In genomic region chr15:79248183-79248582, GRCh38 we compare ENCODE assay signal across 33 cellular contexts. TPM values are rescaled to one million over a fixed set of nuclear protein-coding genes. Genes with fewer than 3 reads are reported as not detected.
"Had no signal": no experiment of that assay in that cellular context is flagged by ENCODE, and none has a peak within 500 bp of the region (broad histone marks: within the 10 kb centered on the region; RNA-seq: fewer than 3 reads in every experiment).

No MANE protein-coding gene starts in this region.

- DNase-seq: activated CD4-positive, alpha-beta T cell treated with anti-CD3 and anti-CD28 coated beads, Interleukin-2, amount 50 U/mL, for 4 hours; activated CD8-positive, alpha-beta T cell treated with anti-CD3 and anti-CD28 coated beads, Interleukin-2, amount 10 ng/mL, durations not matched to agents 7 days and 5 days; activated gamma-delta T cell treated with Interleukin-2 at 50 U/mL for 16 hours; activated naive CD4-positive, alpha-beta T cell treated with anti-CD3 and anti-CD28 coated beads for 36 hours; activated T-cell treated with anti-CD3 and anti-CD28 coated beads, Interleukin-2, amount 50 U/mL, for 4 hours; adrenal gland; anterior cingulate cortex; caudate nucleus; cerebellar nuclear complex; MG63; NCI-H1048; NCI-H1436 treated with DMSO at 0.1 percent for 48 hours; NCI-H1694 treated with DMSO at 0.1 percent for 48 hours; NCI-H2029; NCI-H2107; NCI-H2171; NCI-H510A; NCI-H526; NCI-H748 treated with DMSO at 0.1 percent for 48 hours; NK-92 treated with Interleukin-12 subunit alpha and Interleukin-12 subunit beta, amount 100 ng/mL, for 24 hours; PC-3; Peyer's patch; RPMI8226; SHP77 treated with DMSO at 0.1 percent for 48 hours; SK-N-SH had no signal

- H3K9me3 Mint-ChIP-seq: activated CD4-positive, alpha-beta T cell treated with anti-CD3 and anti-CD28 coated beads, Interleukin-2, amount 10 ng/mL, durations not matched to agents 24 days and 14 days; activated naive CD4-positive, alpha-beta T cell treated with anti-CD3 and anti-CD28 coated beads for 36 hours; activated naive CD4-positive, alpha-beta T cell treated with anti-CD3 and anti-CD28 coated beads, Interleukin-2, amount 50 U/mL, for 72 hours; activated T-cell treated with anti-CD3 and anti-CD28 coated beads, Interleukin-2, amount 50 U/mL, for 4 hours; activated T-helper 1 cell treated with anti-CD3 and anti-CD28 coated beads, Interleukin-12 subunit alpha, Interleukin-12 subunit beta, Interleukin-2, Interleukin-4 antibody, amounts not matched to agents 30 ng/mL and 10 ng/mL and 1 ng/mL, durations not matched to agents 14 hours and 24 hours and 36 hours; brain; T-helper 1 cell treated with Interleukin-12 subunit alpha and Interleukin-12 subunit beta and Interleukin-4 antibody, amounts not matched to agents 30 μg/mL and 1 μg/mL, for 36 hours; T-helper 2 cell treated with Interferon-gamma antibody and Interleukin-4, amounts not matched to agents 5 μg/mL and 100 μg/mL, for 36 hours had no signal

- ATAC-seq: activated CD8-positive, alpha-beta T cell treated with anti-CD3 and anti-CD28 coated beads, Interleukin-2, amount 10 ng/mL, durations not matched to agents 7 days and 5 days; activated naive CD4-positive, alpha-beta T cell treated with anti-CD3 and anti-CD28 coated beads, Interleukin-2, amount 50 U/mL, for 72 hours; activated T-cell treated with anti-CD3 and anti-CD28 coated beads, Interleukin-2, amount 50 U/mL, for 4 hours; PC-3 had no signal

- H3K4me1 Mint-ChIP-seq: activated CD4-positive, alpha-beta T cell treated with anti-CD3 and anti-CD28 coated beads, Interleukin-2, amount 10 ng/mL, durations not matched to agents 24 days and 14 days had no signal

- H3K4me3 Mint-ChIP-seq: activated CD4-positive, alpha-beta T cell treated with anti-CD3 and anti-CD28 coated beads, Interleukin-2, amount 10 ng/mL, durations not matched to agents 24 days and 14 days; activated CD8-positive, alpha-beta T cell treated with anti-CD3 and anti-CD28 coated beads, Interleukin-2, amount 10 ng/mL, durations not matched to agents 7 days and 5 days; activated naive CD4-positive, alpha-beta T cell treated with anti-CD3 and anti-CD28 coated beads for 36 hours; activated T-cell treated with anti-CD3 and anti-CD28 coated beads, Interleukin-2, amount 50 U/mL, for 4 hours; activated T-helper 1 cell treated with anti-CD3 and anti-CD28 coated beads, Interleukin-12 subunit alpha, Interleukin-12 subunit beta, Interleukin-2, Interleukin-4 antibody, amounts not matched to agents 30 ng/mL and 10 ng/mL and 1 ng/mL, durations not matched to agents 14 hours and 24 hours and 36 hours; brain; T-helper 1 cell treated with Interleukin-12 subunit alpha and Interleukin-12 subunit beta and Interleukin-4 antibody, amounts not matched to agents 30 μg/mL and 1 μg/mL, for 36 hours; T-helper 2 cell treated with Interferon-gamma antibody and Interleukin-4, amounts not matched to agents 5 μg/mL and 100 μg/mL, for 36 hours had no signal

- H3K9ac ChIP-seq: SK-N-SH had no signal

- H3K27ac ChIP-seq: adrenal gland, Peyer's patch, SJSA1 had no signal

- H3K36me3 Mint-ChIP-seq: activated naive CD4-positive, alpha-beta T cell treated with anti-CD3 and anti-CD28 coated beads, Interleukin-2, amount 50 U/mL, for 72 hours; brain had no signal

- H3K4me3 ChIP-seq: adrenal gland, MG63, Peyer's patch, SJSA1 had no signal

- H3K36me3 ChIP-seq: adrenal gland, MG63, Peyer's patch, SJSA1 had no signal

- H3K9me3 ChIP-seq: adrenal gland, MG63, Peyer's patch, SJSA1, SK-N-SH had no signal

- H3K27me3 ChIP-seq: adrenal gland, Peyer's patch had no signal

- H3K4me1 ChIP-seq: adrenal gland, Peyer's patch, SJSA1 had no signal

- H3K27ac Mint-ChIP-seq: activated CD4-positive, alpha-beta T cell treated with anti-CD3 and anti-CD28 coated beads, Interleukin-2, amount 10 ng/mL, durations not matched to agents 24 days and 14 days; activated CD8-positive, alpha-beta T cell treated with anti-CD3 and anti-CD28 coated beads, Interleukin-2, amount 10 ng/mL, durations not matched to agents 7 days and 5 days; activated naive CD4-positive, alpha-beta T cell treated with anti-CD3 and anti-CD28 coated beads for 36 hours; activated naive CD4-positive, alpha-beta T cell treated with anti-CD3 and anti-CD28 coated beads, Interleukin-2, amount 50 U/mL, for 72 hours; activated T-helper 1 cell treated with anti-CD3 and anti-CD28 coated beads, Interleukin-12 subunit alpha, Interleukin-12 subunit beta, Interleukin-2, Interleukin-4 antibody, amounts not matched to agents 30 ng/mL and 10 ng/mL and 1 ng/mL, durations not matched to agents 14 hours and 24 hours and 36 hours; brain; T-helper 1 cell treated with Interleukin-12 subunit alpha and Interleukin-12 subunit beta and Interleukin-4 antibody, amounts not matched to agents 30 μg/mL and 1 μg/mL, for 36 hours; T-helper 2 cell treated with Interferon-gamma antibody and Interleukin-4, amounts not matched to agents 5 μg/mL and 100 μg/mL, for 36 hours had no signal

- H3K4me2 ChIP-seq: SK-N-SH had no signal

RNA-seq across cellular contexts. Expression of gene ANKRD34C, which starts 34.3 kb away (rescaled TPM):
- total RNA-seq: activated CD4-positive, alpha-beta T cell treated with anti-CD3 and anti-CD28 coated beads, Interleukin-2, amount 10 ng/mL, durations not matched to agents 24 days and 14 days; activated CD8-positive, alpha-beta T cell treated with anti-CD3 and anti-CD28 coated beads, Interleukin-2, amount 10 ng/mL, durations not matched to agents 7 days and 5 days; activated naive CD4-positive, alpha-beta T cell treated with anti-CD3 and anti-CD28 coated beads for 36 hours; activated naive CD4-positive, alpha-beta T cell treated with anti-CD3 and anti-CD28 coated beads, Interleukin-2, amount 50 U/mL, for 72 hours; activated T-cell treated with anti-CD3 and anti-CD28 coated beads, Interleukin-2, amount 50 U/mL, for 4 hours; activated T-helper 1 cell treated with anti-CD3 and anti-CD28 coated beads, Interleukin-12 subunit alpha, Interleukin-12 subunit beta, Interleukin-2, Interleukin-4 antibody, amounts not matched to agents 30 ng/mL and 10 ng/mL and 1 ng/mL, durations not matched to agents 14 hours and 24 hours and 36 hours; bronchial epithelial cell; PC-3; Peyer's patch; SJSA1 had no signal
- polyA plus RNA-seq: SK-N-SH had no signal
